Comparison of ENCODE assay signal across 1 cellular context in the genomic region with DNA sequence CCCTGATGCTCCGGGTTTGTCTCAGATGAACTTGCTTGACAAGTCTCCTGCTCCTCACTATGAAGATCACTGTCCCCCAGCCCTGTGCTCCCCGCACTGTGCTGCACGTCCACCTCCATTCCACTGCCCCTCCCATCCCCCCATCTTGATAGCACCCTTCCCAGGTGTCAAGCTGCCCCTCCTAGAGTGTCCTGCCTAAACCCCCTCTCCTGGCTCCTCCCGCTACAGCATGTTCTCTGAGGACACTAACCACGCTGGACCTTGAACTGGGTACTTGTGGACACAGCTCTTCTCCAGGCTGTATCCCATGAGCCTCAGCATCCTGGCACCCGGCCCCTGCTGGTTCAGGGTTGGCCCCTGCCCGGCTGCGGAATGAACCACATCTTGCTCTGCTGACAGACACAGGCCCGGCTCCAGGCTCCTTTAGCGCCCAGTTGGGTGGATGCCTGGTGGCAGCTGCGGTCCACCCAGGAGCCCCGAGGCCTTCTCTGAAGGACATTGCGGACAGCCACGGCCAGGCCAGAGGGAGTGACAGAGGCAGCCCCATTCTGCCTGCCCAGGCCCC.
TF ChIP-seq lines count a peak whose summit lies in the region.

No MANE protein-coding gene starts in this region.

TF ChIP-seq in HepG2, 621 proteins besides CTCF, POLR2A, EP300 and RAD21 (continued from another document):
- peak; percentile 11; the same call in 1 of the 2 replicates for TF ChIP-seq MZF1 (CRISPR knock-in tag; IDR thresholded peaks at IDR 0.05; ENCODE audit: borderline replicate concordance)
- no peak for TF ChIP-seq ZNF30 (CRISPR knock-in tag; IDR thresholded peaks at IDR 0.05)
- TF ChIP-seq KDM5B (CRISPR knock-in tag; IDR thresholded peaks at IDR 0.05; ENCODE audit: borderline replicate concordance) = peak; percentile 87; the same call in 1 of the 2 replicates
- TF ChIP-seq AHR (CRISPR knock-in tag; IDR thresholded peaks at IDR 0.05) = no peak
- no peak for TF ChIP-seq ZNF703 (CRISPR knock-in tag; IDR thresholded peaks at IDR 0.05; ENCODE audit: borderline replicate concordance)
- TF ChIP-seq ZFP36L1 (CRISPR knock-in tag; IDR thresholded peaks at IDR 0.05) = peak; percentile 36; the same call in 1 of the 2 replicates
- peak; percentile 76 for TF ChIP-seq THAP11 (CRISPR knock-in tag; IDR thresholded peaks at IDR 0.05)
- no peak; the same call in 1 of the 2 replicates for TF ChIP-seq ZNF768 (CRISPR knock-in tag; IDR thresholded peaks at IDR 0.05)
- no peak for TF ChIP-seq SMC3 (IDR thresholded peaks at IDR 0.05; ENCODE audit: low read length)
- TF ChIP-seq PHF21A (CRISPR knock-in tag; IDR thresholded peaks at IDR 0.05) = peak; percentile 77
- TF ChIP-seq ZNF605 (CRISPR knock-in tag; IDR thresholded peaks at IDR 0.05) = peak; percentile 33; the same call in 1 of the 2 replicates
- TF ChIP-seq ZNF230 (CRISPR knock-in tag; IDR thresholded peaks at IDR 0.05) = 0 out of 2 replicates have a peak, but pooled peaks have one; percentile 51
- TF ChIP-seq STAT5B (CRISPR knock-in tag; IDR thresholded peaks at IDR 0.05) = no peak
- TF ChIP-seq SP2 (CRISPR knock-in tag; IDR thresholded peaks at IDR 0.05) = peak; percentile 22; the same call in 1 of the 2 replicates
- peak; percentile 28; the same call in 1 of the 2 replicates for TF ChIP-seq ZNF337 (CRISPR knock-in tag; IDR thresholded peaks at IDR 0.05; ENCODE audit: borderline replicate concordance, low read depth)
- no peak for TF ChIP-seq ONECUT2 (CRISPR knock-in tag; IDR thresholded peaks at IDR 0.05)
- peak; percentile 96 for TF ChIP-seq HNF4A (CRISPR knock-in tag; IDR thresholded peaks at IDR 0.05)
- TF ChIP-seq FOXA1 (IDR thresholded peaks at IDR 0.05) = no peak
- peak; percentile 94 for TF ChIP-seq FOXA1 (CRISPR knock-in tag; IDR thresholded peaks at IDR 0.05)
- TF ChIP-seq JUN (CRISPR knock-in tag; IDR thresholded peaks at IDR 0.05) = no peak
- TF ChIP-seq, protein P1, sequence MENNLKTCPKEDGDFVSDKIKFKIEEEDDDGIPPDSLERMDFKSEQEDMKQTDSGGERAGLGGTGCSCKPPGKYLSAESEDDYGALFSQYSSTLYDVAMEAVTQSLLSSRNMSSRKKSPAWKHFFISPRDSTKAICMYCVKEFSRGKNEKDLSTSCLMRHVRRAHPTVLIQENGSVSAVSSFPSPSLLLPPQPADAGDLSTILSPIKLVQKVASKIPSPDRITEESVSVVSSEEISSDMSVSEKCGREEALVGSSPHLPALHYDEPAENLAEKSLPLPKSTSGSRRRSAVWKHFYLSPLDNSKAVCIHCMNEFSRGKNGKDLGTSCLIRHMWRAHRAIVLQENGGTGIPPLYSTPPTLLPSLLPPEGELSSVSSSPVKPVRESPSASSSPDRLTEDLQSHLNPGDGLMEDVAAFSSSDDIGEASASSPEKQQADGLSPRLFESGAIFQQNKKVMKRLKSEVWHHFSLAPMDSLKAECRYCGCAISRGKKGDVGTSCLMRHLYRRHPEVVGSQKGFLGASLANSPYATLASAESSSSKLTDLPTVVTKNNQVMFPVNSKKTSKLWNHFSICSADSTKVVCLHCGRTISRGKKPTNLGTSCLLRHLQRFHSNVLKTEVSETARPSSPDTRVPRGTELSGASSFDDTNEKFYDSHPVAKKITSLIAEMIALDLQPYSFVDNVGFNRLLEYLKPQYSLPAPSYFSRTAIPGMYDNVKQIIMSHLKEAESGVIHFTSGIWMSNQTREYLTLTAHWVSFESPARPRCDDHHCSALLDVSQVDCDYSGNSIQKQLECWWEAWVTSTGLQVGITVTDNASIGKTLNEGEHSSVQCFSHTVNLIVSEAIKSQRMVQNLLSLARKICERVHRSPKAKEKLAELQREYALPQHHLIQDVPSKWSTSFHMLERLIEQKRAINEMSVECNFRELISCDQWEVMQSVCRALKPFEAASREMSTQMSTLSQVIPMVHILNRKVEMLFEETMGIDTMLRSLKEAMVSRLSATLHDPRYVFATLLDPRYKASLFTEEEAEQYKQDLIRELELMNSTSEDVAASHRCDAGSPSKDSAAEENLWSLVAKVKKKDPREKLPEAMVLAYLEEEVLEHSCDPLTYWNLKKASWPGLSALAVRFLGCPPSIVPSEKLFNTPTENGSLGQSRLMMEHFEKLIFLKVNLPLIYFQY (CRISPR knock-in tag; IDR thresholded peaks at IDR 0.05; ENCODE audit: borderline replicate concordance) = 0 out of 2 replicates have a peak, but pooled peaks have one; percentile 49
- TF ChIP-seq AGO2 (optimal IDR thresholded peaks at IDR 0.05; ENCODE audit: low read depth, low read length) = peak; percentile 38
- no peak for TF ChIP-seq ZNF547 (CRISPR knock-in tag; IDR thresholded peaks at IDR 0.05)
- peak; percentile 69; the same call in 1 of the 2 replicates for TF ChIP-seq ZNF343 (CRISPR knock-in tag; IDR thresholded peaks at IDR 0.05)
- peak; percentile 78 for TF ChIP-seq RBM22 (optimal IDR thresholded peaks at IDR 0.05; ENCODE audit: low read length)
- no peak; the same call in 1 of the 2 replicates for TF ChIP-seq SNAPC2 (CRISPR knock-in tag; IDR thresholded peaks at IDR 0.05)
- no peak for TF ChIP-seq NBN (conservative IDR thresholded peaks at IDR 0.05)
- 0 out of 2 replicates have a peak, but pooled peaks have one; percentile 63 for TF ChIP-seq ZNF598 (CRISPR knock-in tag; IDR thresholded peaks at IDR 0.05; ENCODE audit: borderline replicate concordance)
- no peak for TF ChIP-seq SOX13 (IDR thresholded peaks at IDR 0.05)
- TF ChIP-seq SOX13 (CRISPR knock-in tag; conservative IDR thresholded peaks at IDR 0.05 in 1 of 2, IDR thresholded peaks at IDR 0.05 in 1 of 2) = peak in 1 of 2 experiments; percentile 64; a peak in 1 of 4 replicates
- 0 out of 2 replicates have a peak, but pooled peaks have one; percentile 47 for TF ChIP-seq NCOA1 (CRISPR knock-in tag; IDR thresholded peaks at IDR 0.05)
- TF ChIP-seq NRL (CRISPR knock-in tag; IDR thresholded peaks at IDR 0.05; ENCODE audit: borderline replicate concordance) = peak; percentile 73; the same call in 1 of the 2 replicates
- TF ChIP-seq ZNF260 (CRISPR knock-in tag; IDR thresholded peaks at IDR 0.05; ENCODE audit: borderline replicate concordance, low read depth) = no peak
- TF ChIP-seq BORCS8-MEF2B (CRISPR knock-in tag; IDR thresholded peaks at IDR 0.05) = peak; percentile 67
- TF ChIP-seq ZNF207 (IDR thresholded peaks at IDR 0.05; ENCODE audit: borderline replicate concordance) = no peak
- TF ChIP-seq ZNF556 (CRISPR knock-in tag; IDR thresholded peaks at IDR 0.05; ENCODE audit: borderline replicate concordance) = peak; percentile 78; the same call in 1 of the 2 replicates
- TF ChIP-seq MIER3 (CRISPR knock-in tag; IDR thresholded peaks at IDR 0.05; ENCODE audit: borderline replicate concordance) = peak; percentile 69; the same call in 1 of the 2 replicates
- TF ChIP-seq, protein P2, sequence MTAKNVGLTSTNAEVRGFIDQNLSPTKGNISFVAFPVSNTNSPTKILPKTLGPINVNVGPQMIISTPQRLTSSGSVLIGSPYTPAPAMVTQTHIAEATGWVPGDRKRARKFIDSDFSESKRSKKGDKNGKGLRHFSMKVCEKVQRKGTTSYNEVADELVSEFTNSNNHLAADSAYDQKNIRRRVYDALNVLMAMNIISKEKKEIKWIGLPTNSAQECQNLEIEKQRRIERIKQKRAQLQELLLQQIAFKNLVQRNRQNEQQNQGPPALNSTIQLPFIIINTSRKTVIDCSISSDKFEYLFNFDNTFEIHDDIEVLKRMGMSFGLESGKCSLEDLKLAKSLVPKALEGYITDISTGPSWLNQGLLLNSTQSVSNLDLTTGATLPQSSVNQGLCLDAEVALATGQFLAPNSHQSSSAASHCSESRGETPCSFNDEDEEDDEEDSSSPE (CRISPR knock-in tag; IDR thresholded peaks at IDR 0.05) = no peak; the same call in 1 of the 2 replicates
- no peak for TF ChIP-seq ZNF83 (CRISPR knock-in tag; IDR thresholded peaks at IDR 0.05; ENCODE audit: borderline replicate concordance)
- TF ChIP-seq, protein P3, sequence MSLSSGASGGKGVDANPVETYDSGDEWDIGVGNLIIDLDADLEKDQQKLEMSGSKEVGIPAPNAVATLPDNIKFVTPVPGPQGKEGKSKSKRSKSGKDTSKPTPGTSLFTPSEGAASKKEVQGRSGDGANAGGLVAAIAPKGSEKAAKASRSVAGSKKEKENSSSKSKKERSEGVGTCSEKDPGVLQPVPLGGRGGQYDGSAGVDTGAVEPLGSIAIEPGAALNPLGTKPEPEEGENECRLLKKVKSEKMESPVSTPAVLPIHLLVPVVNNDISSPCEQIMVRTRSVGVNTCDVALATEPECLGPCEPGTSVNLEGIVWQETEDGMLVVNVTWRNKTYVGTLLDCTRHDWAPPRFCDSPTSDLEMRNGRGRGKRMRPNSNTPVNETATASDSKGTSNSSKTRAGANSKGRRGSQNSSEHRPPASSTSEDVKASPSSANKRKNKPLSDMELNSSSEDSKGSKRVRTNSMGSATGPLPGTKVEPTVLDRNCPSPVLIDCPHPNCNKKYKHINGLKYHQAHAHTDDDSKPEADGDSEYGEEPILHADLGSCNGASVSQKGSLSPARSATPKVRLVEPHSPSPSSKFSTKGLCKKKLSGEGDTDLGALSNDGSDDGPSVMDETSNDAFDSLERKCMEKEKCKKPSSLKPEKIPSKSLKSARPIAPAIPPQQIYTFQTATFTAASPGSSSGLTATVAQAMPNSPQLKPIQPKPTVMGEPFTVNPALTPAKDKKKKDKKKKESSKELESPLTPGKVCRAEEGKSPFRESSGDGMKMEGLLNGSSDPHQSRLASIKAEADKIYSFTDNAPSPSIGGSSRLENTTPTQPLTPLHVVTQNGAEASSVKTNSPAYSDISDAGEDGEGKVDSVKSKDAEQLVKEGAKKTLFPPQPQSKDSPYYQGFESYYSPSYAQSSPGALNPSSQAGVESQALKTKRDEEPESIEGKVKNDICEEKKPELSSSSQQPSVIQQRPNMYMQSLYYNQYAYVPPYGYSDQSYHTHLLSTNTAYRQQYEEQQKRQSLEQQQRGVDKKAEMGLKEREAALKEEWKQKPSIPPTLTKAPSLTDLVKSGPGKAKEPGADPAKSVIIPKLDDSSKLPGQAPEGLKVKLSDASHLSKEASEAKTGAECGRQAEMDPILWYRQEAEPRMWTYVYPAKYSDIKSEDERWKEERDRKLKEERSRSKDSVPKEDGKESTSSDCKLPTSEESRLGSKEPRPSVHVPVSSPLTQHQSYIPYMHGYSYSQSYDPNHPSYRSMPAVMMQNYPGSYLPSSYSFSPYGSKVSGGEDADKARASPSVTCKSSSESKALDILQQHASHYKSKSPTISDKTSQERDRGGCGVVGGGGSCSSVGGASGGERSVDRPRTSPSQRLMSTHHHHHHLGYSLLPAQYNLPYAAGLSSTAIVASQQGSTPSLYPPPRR (CRISPR knock-in tag; IDR thresholded peaks at IDR 0.05; ENCODE audit: borderline replicate concordance) = peak; percentile 42; the same call in 1 of the 2 replicates
- peak; percentile 78; the same call in 1 of the 2 replicates for TF ChIP-seq NCOR1 (IDR thresholded peaks at IDR 0.05; ENCODE audit: borderline replicate concordance, low read length)
- TF ChIP-seq ZC3H13 (CRISPR knock-in tag; IDR thresholded peaks at IDR 0.05) = peak; percentile 79
- peak; percentile 96 for TF ChIP-seq ZNF572 (CRISPR knock-in tag; IDR thresholded peaks at IDR 0.05)
- TF ChIP-seq MXD4 (CRISPR knock-in tag; IDR thresholded peaks at IDR 0.05) = no peak
- TF ChIP-seq ZFP41 (CRISPR knock-in tag; IDR thresholded peaks at IDR 0.05; ENCODE audit: borderline replicate concordance) = 0 out of 2 replicates have a peak, but pooled peaks have one; percentile 12
- no peak for TF ChIP-seq ZFYVE20 (CRISPR knock-in tag; IDR thresholded peaks at IDR 0.05; ENCODE audit: borderline replicate concordance, low read depth)
- TF ChIP-seq IRF2 (CRISPR knock-in tag; IDR thresholded peaks at IDR 0.05) = peak; percentile 66
- TF ChIP-seq ZNF530 (CRISPR knock-in tag; IDR thresholded peaks at IDR 0.05; ENCODE audit: low read depth) = no peak
- TF ChIP-seq, protein P4, sequence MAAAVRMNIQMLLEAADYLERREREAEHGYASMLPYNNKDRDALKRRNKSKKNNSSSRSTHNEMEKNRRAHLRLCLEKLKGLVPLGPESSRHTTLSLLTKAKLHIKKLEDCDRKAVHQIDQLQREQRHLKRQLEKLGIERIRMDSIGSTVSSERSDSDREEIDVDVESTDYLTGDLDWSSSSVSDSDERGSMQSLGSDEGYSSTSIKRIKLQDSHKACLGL (CRISPR knock-in tag; IDR thresholded peaks at IDR 0.05) = 0 out of 2 replicates have a peak, but pooled peaks have one; percentile 12
- TF ChIP-seq, protein P5, sequence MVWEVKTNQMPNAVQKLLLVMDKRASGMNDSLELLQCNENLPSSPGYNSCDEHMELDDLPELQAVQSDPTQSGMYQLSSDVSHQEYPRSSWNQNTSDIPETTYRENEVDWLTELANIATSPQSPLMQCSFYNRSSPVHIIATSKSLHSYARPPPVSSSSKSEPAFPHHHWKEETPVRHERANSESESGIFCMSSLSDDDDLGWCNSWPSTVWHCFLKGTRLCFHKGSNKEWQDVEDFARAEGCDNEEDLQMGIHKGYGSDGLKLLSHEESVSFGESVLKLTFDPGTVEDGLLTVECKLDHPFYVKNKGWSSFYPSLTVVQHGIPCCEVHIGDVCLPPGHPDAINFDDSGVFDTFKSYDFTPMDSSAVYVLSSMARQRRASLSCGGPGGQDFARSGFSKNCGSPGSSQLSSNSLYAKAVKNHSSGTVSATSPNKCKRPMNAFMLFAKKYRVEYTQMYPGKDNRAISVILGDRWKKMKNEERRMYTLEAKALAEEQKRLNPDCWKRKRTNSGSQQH (CRISPR knock-in tag; IDR thresholded peaks at IDR 0.05; ENCODE audit: low read depth) = peak; percentile 89; the same call in 1 of the 2 replicates
- TF ChIP-seq FOXK1 (CRISPR knock-in tag; IDR thresholded peaks at IDR 0.05; ENCODE audit: borderline replicate concordance, low read depth) = peak; percentile 58; the same call in 1 of the 2 replicates
- TF ChIP-seq, protein P6, sequence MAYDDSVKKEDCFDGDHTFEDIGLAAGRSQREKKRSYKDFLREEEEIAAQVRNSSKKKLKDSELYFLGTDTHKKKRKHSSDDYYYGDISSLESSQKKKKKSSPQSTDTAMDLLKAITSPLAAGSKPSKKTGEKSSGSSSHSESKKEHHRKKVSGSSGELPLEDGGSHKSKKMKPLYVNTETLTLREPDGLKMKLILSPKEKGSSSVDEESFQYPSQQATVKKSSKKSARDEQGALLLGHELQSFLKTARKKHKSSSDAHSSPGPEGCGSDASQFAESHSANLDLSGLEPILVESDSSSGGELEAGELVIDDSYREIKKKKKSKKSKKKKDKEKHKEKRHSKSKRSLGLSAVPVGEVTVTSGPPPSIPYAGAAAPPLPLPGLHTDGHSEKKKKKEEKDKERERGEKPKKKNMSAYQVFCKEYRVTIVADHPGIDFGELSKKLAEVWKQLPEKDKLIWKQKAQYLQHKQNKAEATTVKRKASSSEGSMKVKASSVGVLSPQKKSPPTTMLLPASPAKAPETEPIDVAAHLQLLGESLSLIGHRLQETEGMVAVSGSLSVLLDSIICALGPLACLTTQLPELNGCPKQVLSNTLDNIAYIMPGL (CRISPR knock-in tag; IDR thresholded peaks at IDR 0.05; ENCODE audit: borderline replicate concordance in 1 of 2, low read depth in 1 of 2) = peak in 1 of 2 experiments; percentile 72; a peak in 2 of 4 replicates
- TF ChIP-seq ZNF709 (CRISPR knock-in tag; IDR thresholded peaks at IDR 0.05) = no peak
- TF ChIP-seq KDM4B (CRISPR knock-in tag; IDR thresholded peaks at IDR 0.05) = no peak
